Comparison of ENCODE assay signal across 32 cellular contexts in the genomic region with DNA sequence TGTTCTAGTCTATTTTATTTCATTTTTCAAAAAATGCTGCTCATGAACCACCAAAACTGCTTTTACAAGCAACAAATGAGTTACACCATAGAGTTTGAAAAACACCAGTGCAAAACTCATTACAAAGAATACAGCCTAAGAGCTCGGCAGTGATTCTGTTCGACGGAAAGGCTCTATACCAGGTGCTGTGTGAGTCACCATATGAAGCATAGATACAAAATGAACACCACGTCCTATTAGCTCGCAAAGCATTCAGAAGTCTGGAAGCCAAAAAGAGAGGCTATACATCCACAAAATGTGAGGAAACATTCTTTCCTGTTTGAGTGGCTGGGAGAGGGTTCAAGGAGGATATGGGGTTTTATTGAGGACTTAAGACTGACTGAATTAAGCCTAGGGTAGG.
DNase-seq lines count a peak whose midpoint lies in the region; ATAC-seq and TF ChIP-seq lines count a peak whose summit lies in the region.
"Had no signal": no experiment of that assay in that cellular context is flagged by ENCODE, and none has a peak within 500 bp of the region (broad histone marks: within the 10 kb centered on the region; RNA-seq: fewer than 3 reads in every experiment).

No MANE protein-coding gene starts in this region.

- H3K4me1 Mint-ChIP-seq in mesothelial cell of epicardium, result peaks cover 26% of the 10 kb centered on the region
- H3K4me1 Mint-ChIP-seq in natural killer cell, result peaks cover 0 to 6% of the 10 kb centered on the region in 2 donors
- H3K4me1 Mint-ChIP-seq: CD8-positive, alpha-beta memory T cell had no signal

- H3K4me3 Mint-ChIP-seq in mesothelial cell of epicardium, result no peak overlapping the region
- H3K4me3 Mint-ChIP-seq in natural killer cell, result no peak overlapping the region
- H3K4me3 Mint-ChIP-seq: CD8-positive, alpha-beta memory T cell; nephron had no signal

- TF ChIP-seq CTCF in fibroblast of mammary gland (conservative IDR thresholded peaks at IDR 0.05; ENCODE audit: control insufficient read depth, insufficient read depth, low read depth, low read length) (no peak), mesothelial cell of epicardium (IDR thresholded peaks at IDR 0.05; ENCODE audit: unreplicated experiment) (no peak), natural killer cell (IDR thresholded peaks at IDR 0.05) (no peak)

- DNase-seq in HT1080 (ENCODE audit: low read depth), result peak; percentile 51
- DNase-seq in astrocyte of the hippocampus (ENCODE audit: low read depth, low spot score), result peak; percentile 49
- DNase-seq in fibroblast of mammary gland (ENCODE audit: low read depth), result peak; percentile 18
- DNase-seq in mesothelial cell of epicardium (ENCODE audit: low spot score in 2 of 2, unreplicated experiment in 2 of 2), result no peak
- DNase-seq in natural killer cell, result no peak
- no peak for DNase-seq in Ammon's horn (ENCODE audit: low spot score)
- DNase-seq in middle frontal gyrus (ENCODE audit: extremely low spot score, low spot score), result no peak
- no peak for DNase-seq in NCI-H1694 (lab: John Stamatoyannopoulos, UW)
- DNase-seq: activated CD4-positive, alpha-beta T cell treated with anti-CD3 and anti-CD28 coated beads for 4 hours; activated CD8-positive, alpha-beta memory T cell treated with anti-CD3 and anti-CD28 coated beads for 24 hours; activated effector memory CD4-positive, alpha-beta T cell treated with Interleukin-2 at 50 U/mL for 16 hours; activated T-cell treated with anti-CD3 and anti-CD28 coated beads for 4 hours; CD8-positive, alpha-beta memory T cell; central memory CD4-positive, alpha-beta T cell; DMS 273 treated with DMSO at 0.1 percent for 48 hours; EL; H7; kidney; NCI-H1436; NCI-H2081 treated with DMSO at 0.1 percent for 48 hours; NCI-H2227 treated with DMSO at 0.1 percent for 48 hours; NCI-H748 treated with DMSO at 0.1 percent for 48 hours; pancreas; retina; SJCRH30; stimulated activated naive CD4-positive, alpha-beta T cell; T1000; upper lobe of left lung had no signal

- peaks cover 6% of the 10 kb centered on the region for H3K9me3 Mint-ChIP-seq in mesothelial cell of epicardium
- H3K9me3 Mint-ChIP-seq in natural killer cell, result no peaks in the 10 kb centered on the region
- H3K9me3 Mint-ChIP-seq: activated naive CD4-positive, alpha-beta T cell treated with anti-CD3 and anti-CD28 coated beads, Interleukin-2, amount 50 U/mL, for 72 hours; CD8-positive, alpha-beta memory T cell; nephron had no signal

- H3K4me3 ChIP-seq in fibroblast of mammary gland (ENCODE audit: control insufficient read depth, low read depth, low read length), result no peak overlapping the region
- H3K4me3 ChIP-seq: GM12878, pancreas, SJCRH30, skin epidermis, upper lobe of left lung had no signal

- no peak for ATAC-seq in natural killer cell
- ATAC-seq: activated naive CD4-positive, alpha-beta T cell treated with anti-CD3 and anti-CD28 coated beads, Interleukin-2, amount 50 U/mL, for 72 hours; GM12878; pancreas had no signal

- H3K36me3 Mint-ChIP-seq in mesothelial cell of epicardium (peaks cover 9% of the 10 kb centered on the region), natural killer cell (no peaks in the 10 kb centered on the region)

- H3K27ac Mint-ChIP-seq in mesothelial cell of epicardium, result peak overlapping the region; percentile 1
- H3K27ac Mint-ChIP-seq in natural killer cell, result no peak overlapping the region
- H3K27ac Mint-ChIP-seq: nephron had no signal

- intact Hi-C loops in natural killer cell (cut with micrococcal nuclease), result no loop called here

- H3K27me3 Mint-ChIP-seq in mesothelial cell of epicardium (ENCODE audit: low read depth) (no peaks in the 10 kb centered on the region), natural killer cell (ENCODE audit: low read depth in 2 of 2) (no peaks in the 10 kb centered on the region)
- H3K27me3 Mint-ChIP-seq: CD8-positive, alpha-beta memory T cell had no signal

Comparison
In these comparisons a context has a peak if more than half of its experiments do, and no peak if none do; other contexts are left out.
1. DNase-seq: peak in HT1080 (single experiment), astrocyte of the hippocampus (single experiment) and fibroblast of mammary gland (single experiment); none in mesothelial cell of epicardium (0 of 2), natural killer cell (single experiment), Ammon's horn (single experiment), middle frontal gyrus (single experiment) and NCI-H1694 (single experiment).